In the genomic region with DNA sequence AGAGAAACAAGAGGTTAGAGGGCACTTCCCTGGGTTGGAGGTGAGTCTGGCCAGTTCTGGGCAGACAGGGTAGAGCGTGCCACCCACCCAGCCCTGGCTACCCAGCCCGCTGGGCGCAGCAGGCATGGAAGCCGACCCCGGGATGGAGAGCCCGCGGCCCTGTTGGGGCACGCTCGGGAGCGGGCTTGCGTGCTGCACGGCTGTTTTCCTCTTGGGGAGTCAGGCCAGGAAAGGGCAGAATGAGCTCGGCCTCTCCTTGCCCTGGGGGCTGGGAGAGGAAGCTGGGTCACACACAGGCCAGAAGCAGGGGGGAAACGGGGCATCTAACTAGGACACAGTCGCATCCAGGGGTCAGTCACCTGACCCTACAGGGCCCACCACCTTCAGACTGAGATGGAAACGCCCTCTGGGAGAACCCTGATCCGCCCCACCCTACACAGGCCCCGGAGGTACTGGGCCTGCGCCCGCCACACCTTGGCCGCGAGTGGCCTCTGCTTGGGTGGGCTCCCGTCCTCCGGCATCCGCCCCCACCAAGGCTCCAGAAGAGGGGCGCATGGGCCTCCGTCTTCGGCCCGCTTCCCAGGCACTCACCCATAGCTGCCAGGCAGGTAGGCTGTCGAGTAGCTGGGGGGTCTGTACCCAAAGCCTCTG, we compare ENCODE assay signal across 8 cellular contexts. TPM values are rescaled to one million over a fixed set of nuclear protein-coding genes. Genes with fewer than 3 reads are reported as not detected.
DNase-seq lines count a peak whose midpoint lies in the region; ATAC-seq and TF ChIP-seq lines count a peak whose summit lies in the region.
"Had no signal": no experiment of that assay in that cellular context is flagged by ENCODE, and none has a peak within 500 bp of the region (broad histone marks: within the 10 kb centered on the region; RNA-seq: fewer than 3 reads in every experiment).

No MANE protein-coding gene starts in this region.

- TF ChIP-seq POLR2A in Peyer's patch (IDR thresholded peaks at IDR 0.05), result no peak

- no peaks in the 10 kb centered on the region for H3K9me3 ChIP-seq in Peyer's patch
- no peaks in the 10 kb centered on the region for H3K9me3 ChIP-seq in esophagus (ENCODE audit: control insufficient read depth in 2 of 2, insufficient read depth in 1 of 2, low read depth in 1 of 2, low read length in 1 of 2)
- no peaks in the 10 kb centered on the region for H3K9me3 ChIP-seq in mucosa of stomach (ENCODE audit: control insufficient read depth, low read length)
- H3K9me3 ChIP-seq in upper lobe of right lung, result no peaks in the 10 kb centered on the region

- H3K27ac ChIP-seq in Peyer's patch (peak overlapping the region in 3 of 4 donors; percentile 17 to 49 (median 42)), esophagus (ENCODE audit: low read depth in 2 of 2, low read length in 1 of 2) (peak overlapping the region; percentile 85 to 97), upper lobe of right lung (no peak overlapping the region)

- H3K4me1 ChIP-seq in Peyer's patch, result peaks cover 0 to 21% (median 1%) of the 10 kb centered on the region in 4 donors
- H3K4me1 ChIP-seq in esophagus (ENCODE audit: control insufficient read depth in 2 of 2, insufficient read depth in 2 of 2, low read length in 1 of 2), result peaks cover 2 to 6% of the 10 kb centered on the region in 2 donors
- peaks cover 30% of the 10 kb centered on the region for H3K4me1 ChIP-seq in mucosa of stomach (ENCODE audit: control insufficient read depth, insufficient read depth, low read length)
- peaks cover 17% of the 10 kb centered on the region for H3K4me1 ChIP-seq in upper lobe of right lung

- H3K27me3 ChIP-seq in Peyer's patch, result no peaks in the 10 kb centered on the region
- H3K27me3 ChIP-seq in esophagus (ENCODE audit: control insufficient read depth in 1 of 2, insufficient read depth in 2 of 2, low read length in 2 of 2), result no peaks in the 10 kb centered on the region
- H3K27me3 ChIP-seq in mucosa of stomach (ENCODE audit: control insufficient read depth, insufficient read depth, low read length), result no peaks in the 10 kb centered on the region
- H3K27me3 ChIP-seq in upper lobe of right lung, result no peaks in the 10 kb centered on the region

- peak overlapping the region; percentile 50 for H3K9ac ChIP-seq in mucosa of stomach (ENCODE audit: low read length)

- no peak for DNase-seq in Peyer's patch
- DNase-seq in upper lobe of right lung, result no peak
- DNase-seq in Ammon's horn (ENCODE audit: low spot score), result no peak
- no peak for DNase-seq in ACHN
- DNase-seq: NCI-H2081 had no signal

- H3K4me3 ChIP-seq in Peyer's patch (peak overlapping the region in 3 of 4 donors; percentile 4 to 47 (median 38)), esophagus (ENCODE audit: low read depth in 1 of 2, low read length in 2 of 2) (peak overlapping the region; percentile 61 to 72), mucosa of stomach (ENCODE audit: low read length) (no peak overlapping the region), upper lobe of right lung (peak overlapping the region; percentile 28)

- intact Hi-C loops in upper lobe of right lung (cut with DNase I), result no loop called here

- in situ Hi-C loops in ACHN (cut with HindIII; ENCODE audit: low pct_ligation_motif_present, low pct_unique_long_range_greater_than_20kb, low sequenced_read_pairs), result no loop called here

- peaks cover 0 to 41% (median 0%) of the 10 kb centered on the region in 3 donors for H3K36me3 ChIP-seq in Peyer's patch
- peaks cover 12 to 24% of the 10 kb centered on the region in 2 donors for H3K36me3 ChIP-seq in esophagus (ENCODE audit: control insufficient read depth in 2 of 2, insufficient read depth in 2 of 2, low read length in 1 of 2)
- peaks cover 12% of the 10 kb centered on the region for H3K36me3 ChIP-seq in mucosa of stomach (ENCODE audit: control insufficient read depth, insufficient read depth, low read length)
- H3K36me3 ChIP-seq in upper lobe of right lung, result peaks cover 42% of the 10 kb centered on the region

- WGBS in esophagus, 2 donors, result 34 to 51% methylated on average over 27 to 30 of the region's 30 CpGs

- TF ChIP-seq CTCF in Peyer's patch (IDR thresholded peaks at IDR 0.05), result no peak
- TF ChIP-seq CTCF in upper lobe of right lung (IDR thresholded peaks at IDR 0.05), result no peak

- no peak for ATAC-seq in upper lobe of right lung
- no peak for ATAC-seq in HG03469 (IDR thresholded peaks at IDR 0.05; ENCODE audit: unreplicated experiment)

RNA-seq across cellular contexts. Expression of a gene that starts 1.2 kb away (rescaled TPM):
- total RNA-seq in Peyer's patch (1 to 10 TPM in 3 of 4 donors, not detected in 1; 1.9 to 2.7 (median 2.4) TPM), upper lobe of right lung (0.67 TPM)
- polyA plus RNA-seq in esophagus, result 10 to 100 TPM; 73.3 to 94.3 TPM

RNA-seq across cellular contexts. Expression of a gene that starts 5.0 kb away (rescaled TPM):
- total RNA-seq in Peyer's patch (100 to 1,000 TPM in 3 of 4 donors, 10 to 100 TPM in 1; 37.1 to 236 (median 125) TPM), upper lobe of right lung (58.2 TPM)
- polyA plus RNA-seq in esophagus, result 10 to 100 TPM; 56.9 to 60.0 TPM

RNA-seq across cellular contexts. Expression of a gene that starts 9.2 kb away (rescaled TPM):
- total RNA-seq in Peyer's patch (100 to 1,000 TPM in 3 of 4 donors, 10 to 100 TPM in 1; 42.1 to 149 (median 124) TPM), upper lobe of right lung (398 TPM)
- 10 to 100 TPM; 30.5 to 62.4 TPM for polyA plus RNA-seq in esophagus

RNA-seq across cellular contexts. Expression of a gene that starts 26.0 kb away (rescaled TPM):
- total RNA-seq in Peyer's patch (10 to 100 TPM; 28.8 to 38.1 (median 30.4) TPM), upper lobe of right lung (39.3 TPM)
- 10 to 100 TPM; 14.7 to 19.0 TPM for polyA plus RNA-seq in esophagus

RNA-seq across cellular contexts. Expression of a gene that starts 27.0 kb away (rescaled TPM):
- total RNA-seq in Peyer's patch, result 10 to 100 TPM; 31.4 to 47.7 (median 43.7) TPM
- 10 to 100 TPM; 21.6 to 33.6 TPM for polyA plus RNA-seq in esophagus
- total RNA-seq in upper lobe of right lung, result 57.6 TPM
